Comparison of ENCODE assay signal across 8 cellular contexts in the genomic region with DNA sequence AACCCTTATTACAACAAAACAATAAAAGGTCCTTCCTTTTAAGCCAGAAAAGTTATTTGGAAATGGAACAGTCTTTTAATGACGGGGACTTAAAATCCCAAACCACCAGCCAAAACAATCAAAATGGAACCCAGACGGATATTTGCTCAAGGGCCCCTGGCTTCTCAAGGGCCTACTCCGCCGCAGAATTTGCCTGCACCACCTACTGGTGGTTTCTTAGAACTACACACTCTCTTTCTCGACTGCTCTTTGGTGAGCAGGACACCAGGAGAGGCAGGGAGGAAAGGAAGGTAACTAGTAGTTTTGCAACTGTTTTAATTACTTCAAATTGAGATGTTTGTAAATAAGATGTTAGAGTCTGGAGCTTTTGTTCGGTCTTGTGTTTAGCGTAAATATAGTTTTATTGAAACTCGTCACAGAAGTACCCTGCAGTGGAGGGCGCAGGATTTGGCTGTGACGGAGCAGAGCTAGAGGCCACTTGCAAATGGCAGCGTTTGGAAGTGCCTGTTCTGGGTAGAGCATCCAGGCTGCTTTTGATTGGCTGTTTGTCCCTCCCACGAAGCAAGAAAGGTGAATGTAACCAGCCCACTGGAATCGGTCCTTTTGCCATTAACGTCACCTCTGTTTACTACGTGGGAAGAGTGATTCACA.
DNase-seq lines count a peak whose midpoint lies in the region; ATAC-seq and TF ChIP-seq lines count a peak whose summit lies in the region.

No MANE protein-coding gene starts in this region.

- H3K9ac ChIP-seq in fibroblast of lung (ENCODE audit: insufficient read depth, low read length) = no peak overlapping the region

- TF ChIP-seq POLR2A in prostate gland (IDR thresholded peaks at IDR 0.05) = no peak

- H3K36me3 ChIP-seq in fibroblast of lung (ENCODE audit: control insufficient read depth, insufficient read depth, low read length) (no peaks in the 10 kb centered on the region), prostate gland (no peaks in the 10 kb centered on the region)

- H3K9me3 ChIP-seq in fibroblast of lung (ENCODE audit: control insufficient read depth, insufficient read depth, low read depth, low read length) (no peaks in the 10 kb centered on the region), prostate gland (no peaks in the 10 kb centered on the region)

- CTCF ChIA-PET in activated CD8-positive, alpha-beta memory T cell treated with anti-CD3 and anti-CD28 coated beads, Interleukin-2, amount 10 ng/mL, durations not matched to agents 7 days and 5 days (lab: Charles Lee) = interaction anchor here (0.7 to 1.6 kb wide), 6 partner anchors 9 to 234 kb away, joined by 3 to 5 read pairs (median 4); no protein-coding TSS in a partner anchor

- no peak overlapping the region for H3K4me2 ChIP-seq in fibroblast of lung (ENCODE audit: extremely low read depth, insufficient read depth, low read length)

- H3K4me3 ChIP-seq in fibroblast of lung (replicated peaks in 1 of 4; ENCODE audit: control extremely low read depth in 1 of 4, insufficient read depth in 1 of 4, low read depth in 3 of 4, low read length in 4 of 4) (no peak overlapping the region), prostate gland (no peak overlapping the region)

- no peaks in the 10 kb centered on the region for H3K9me3 Mint-ChIP-seq in activated CD8-positive, alpha-beta memory T cell treated with anti-CD3 and anti-CD28 coated beads, Interleukin-2, amount 10 ng/mL, durations not matched to agents 7 days and 5 days (ENCODE audit: low read depth)

- H3K4me1 ChIP-seq in fibroblast of lung (ENCODE audit: control insufficient read depth, extremely low read depth, insufficient read depth, low read length) (peaks cover 38% of the 10 kb centered on the region), prostate gland (replicated peaks) (peaks cover under 1% of the 10 kb centered on the region)

- intact Hi-C loops in prostate gland (cut with DNase I) = no loop called here

- H3K27ac Mint-ChIP-seq in activated CD8-positive, alpha-beta memory T cell treated with anti-CD3 and anti-CD28 coated beads, Interleukin-2, amount 10 ng/mL, durations not matched to agents 7 days and 5 days = no peak overlapping the region

- in situ Hi-C loops in KBM-7 (cut with MboI; ENCODE audit: low pct_unique_long_range_greater_than_20kb, low sequenced_read_pairs) = no loop called here

- WGBS in prostate gland = 74% methylated on average over 15 of the region's 15 CpGs

- no peak overlapping the region for H2AFZ ChIP-seq in fibroblast of lung (ENCODE audit: low read length)

- H4K20me1 ChIP-seq in fibroblast of lung (ENCODE audit: control insufficient read depth, extremely low read depth, insufficient read depth, low read length) = no peaks in the 10 kb centered on the region

- no peak for ATAC-seq in activated CD8-positive, alpha-beta memory T cell treated with anti-CD3 and anti-CD28 coated beads, Interleukin-2, amount 10 ng/mL, durations not matched to agents 7 days and 5 days
- ATAC-seq in GM21529 (IDR thresholded peaks at IDR 0.05; ENCODE audit: unreplicated experiment) = no peak

- TF ChIP-seq CTCF in fibroblast of lung (conservative IDR thresholded peaks at IDR 0.05 in 1 of 2, IDR thresholded peaks at IDR 0.05 in 1 of 2; ENCODE audit: low read depth in 1 of 2, low read length in 2 of 2) (peak; percentile 55 to 71), prostate gland (IDR thresholded peaks at IDR 0.05) (peak; percentile 51 to 58 (median 54))

- no peaks in the 10 kb centered on the region for H3K36me3 Mint-ChIP-seq in activated CD8-positive, alpha-beta memory T cell treated with anti-CD3 and anti-CD28 coated beads, Interleukin-2, amount 10 ng/mL, durations not matched to agents 7 days and 5 days

- no peaks in the 10 kb centered on the region for H3K27me3 Mint-ChIP-seq in activated CD8-positive, alpha-beta memory T cell treated with anti-CD3 and anti-CD28 coated beads, Interleukin-2, amount 10 ng/mL, durations not matched to agents 7 days and 5 days

- no peak overlapping the region for H3K4me3 Mint-ChIP-seq in activated CD8-positive, alpha-beta memory T cell treated with anti-CD3 and anti-CD28 coated beads, Interleukin-2, amount 10 ng/mL, durations not matched to agents 7 days and 5 days

- no peaks in the 10 kb centered on the region for H3K27me3 ChIP-seq in fibroblast of lung (ENCODE audit: control insufficient read depth, insufficient read depth, low read length)
- no peaks in the 10 kb centered on the region for H3K27me3 ChIP-seq in prostate gland (replicated peaks; ENCODE audit: insufficient read depth)

- H3K4me1 Mint-ChIP-seq in activated CD8-positive, alpha-beta memory T cell treated with anti-CD3 and anti-CD28 coated beads, Interleukin-2, amount 10 ng/mL, durations not matched to agents 7 days and 5 days = peaks cover 6% of the 10 kb centered on the region

- DNase-seq in activated CD8-positive, alpha-beta memory T cell treated with anti-CD3 and anti-CD28 coated beads, Interleukin-2, amount 10 ng/mL, durations not matched to agents 7 days and 5 days = peak; percentile 49
- no peak for DNase-seq in activated CD8-positive, alpha-beta memory T cell treated with anti-CD3 and anti-CD28 coated beads for 24 hours
- DNase-seq in KBM-7 = peak; percentile 79
- DNase-seq in T follicular helper cell (ENCODE audit: low read depth) = peak; percentile 2
- DNase-seq in fibroblast of lung (ENCODE audit: low read depth in 2 of 2) = peak in 1 of 2 donors; percentile 41
- no peak for DNase-seq in prostate gland (ENCODE audit: low spot score)
- no peak for DNase-seq in NCI-H2196 treated with DMSO at 0.1 percent for 48 hours (lab: John Stamatoyannopoulos, UW; ENCODE audit: unreplicated experiment)

- no peaks in the 10 kb centered on the region for H3K79me2 ChIP-seq in fibroblast of lung (ENCODE audit: control insufficient read depth, insufficient read depth, low read length)

- H3K27ac ChIP-seq in fibroblast of lung (ENCODE audit: insufficient read depth, low read length) (no peak overlapping the region), prostate gland (no peak overlapping the region)

Comparison
In these comparisons a context has a peak if more than half of its experiments do, and no peak if none do; other contexts are left out.
1. DNase-seq: peak in activated CD8-positive, alpha-beta memory T cell treated with anti-CD3 and anti-CD28 coated beads, Interleukin-2, amount 10 ng/mL, durations not matched to agents 7 days and 5 days (single experiment), KBM-7 (single experiment) and T follicular helper cell (single experiment); none in activated CD8-positive, alpha-beta memory T cell treated with anti-CD3 and anti-CD28 coated beads for 24 hours (single experiment), prostate gland (single experiment) and NCI-H2196 treated with DMSO at 0.1 percent for 48 hours (single experiment).